Comparison of ENCODE assay signal across 17 cellular contexts in the genomic region with DNA sequence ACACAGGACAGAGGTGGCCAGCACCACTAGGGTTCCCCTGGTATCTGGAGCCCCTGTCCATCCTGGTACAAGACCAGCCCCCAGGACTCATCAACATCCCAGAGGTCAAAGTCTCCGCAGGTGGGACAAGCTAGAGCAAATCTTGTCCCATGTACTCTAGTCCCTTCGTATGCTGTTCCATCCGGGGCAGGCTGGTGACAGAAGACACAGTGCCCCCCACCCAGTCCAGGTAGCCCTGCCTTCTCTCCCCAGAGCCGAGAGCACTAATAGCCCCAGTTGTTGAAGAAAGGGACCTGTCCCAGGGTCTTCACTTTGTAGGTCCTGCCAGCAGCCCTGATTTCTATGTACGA. TPM values are rescaled to one million over a fixed set of nuclear protein-coding genes. Genes with fewer than 3 reads are reported as not detected.
DNase-seq lines count a peak whose midpoint lies in the region; ATAC-seq and TF ChIP-seq lines count a peak whose summit lies in the region.
"Had no signal": no experiment of that assay in that cellular context is flagged by ENCODE, and none has a peak within 500 bp of the region (broad histone marks: within the 10 kb centered on the region; RNA-seq: fewer than 3 reads in every experiment).

No MANE protein-coding gene starts in this region.

- H3K4me3 ChIP-seq in heart left ventricle (no peak overlapping the region), right lobe of liver (no peak overlapping the region), gastrocnemius medialis (no peak overlapping the region), osteoblast (ENCODE audit: insufficient read depth, low read length) (no peak overlapping the region)
- H3K4me3 ChIP-seq: lung had no signal

- H2AFZ ChIP-seq in osteoblast (ENCODE audit: low read length) = no peak overlapping the region

- no peaks in the 10 kb centered on the region for H3K9me3 ChIP-seq in heart left ventricle
- H3K9me3 ChIP-seq in right lobe of liver = no peaks in the 10 kb centered on the region
- no peaks in the 10 kb centered on the region for H3K9me3 ChIP-seq in gastrocnemius medialis
- H3K9me3 ChIP-seq in osteoblast (ENCODE audit: low read depth, low read length) = peaks cover 2% of the 10 kb centered on the region

- WGBS in heart left ventricle, 4 donors = 77 to 84% (median 79%) methylated on average over 5 of the region's 5 CpGs
- 64% methylated on average over 5 of the region's 5 CpGs for WGBS in right lobe of liver (ENCODE audit: insufficient coverage, low coverage, low lambda C conversion rate, missing lambda C conversion rate)

- no peaks in the 10 kb centered on the region for H3K79me2 ChIP-seq in osteoblast (ENCODE audit: insufficient read depth, low read length)

- H3K27me3 Mint-ChIP-seq in activated T-cell treated with anti-CD3 and anti-CD28 coated beads, Interleukin-2, amount 50 U/mL, for 4 hours (ENCODE audit: low read depth) = peaks cover 54% of the 10 kb centered on the region

- H3K27ac ChIP-seq in heart left ventricle = peak overlapping the region in 7 of 12 donors; percentile 34 to 73 (median 48)
- peak overlapping the region in 2 of 3 donors; percentile 26 to 47 for H3K27ac ChIP-seq in right lobe of liver
- peak overlapping the region; percentile 38 to 74 (median 61) for H3K27ac ChIP-seq in gastrocnemius medialis
- H3K27ac ChIP-seq in osteoblast (ENCODE audit: low read depth, low read length) = no peak overlapping the region
- H3K27ac ChIP-seq: 22Rv1 had no signal

- peaks cover 5 to 61% (median 29%) of the 10 kb centered on the region in 9 donors for H3K27me3 ChIP-seq in heart left ventricle
- no peaks in the 10 kb centered on the region for H3K27me3 ChIP-seq in right lobe of liver
- peaks cover 16 to 24% (median 22%) of the 10 kb centered on the region in 3 donors for H3K27me3 ChIP-seq in gastrocnemius medialis
- peaks cover 36% of the 10 kb centered on the region for H3K27me3 ChIP-seq in osteoblast (ENCODE audit: insufficient read depth, low read length)

- H3K36me3 Mint-ChIP-seq in activated T-cell treated with anti-CD3 and anti-CD28 coated beads, Interleukin-2, amount 50 U/mL, for 4 hours (ENCODE audit: insufficient read depth) = no peaks in the 10 kb centered on the region

- H3K4me1 ChIP-seq in heart left ventricle = peaks cover 0 to 13% (median 0%) of the 10 kb centered on the region in 12 donors
- peaks cover 0 to 61% (median 21%) of the 10 kb centered on the region in 4 donors for H3K4me1 ChIP-seq in right lobe of liver
- H3K4me1 ChIP-seq in gastrocnemius medialis = peaks cover 0 to 9% of the 10 kb centered on the region in 2 donors
- peaks cover 7% of the 10 kb centered on the region for H3K4me1 ChIP-seq in osteoblast (ENCODE audit: insufficient read depth, low read length)

- H4K20me1 ChIP-seq in osteoblast (ENCODE audit: insufficient read depth, low read length) = no peaks in the 10 kb centered on the region

- H3K4me2 ChIP-seq in osteoblast (ENCODE audit: insufficient read depth, low read length) = no peak overlapping the region

- no peaks in the 10 kb centered on the region for H3K4me1 Mint-ChIP-seq in activated T-cell treated with anti-CD3 and anti-CD28 coated beads, Interleukin-2, amount 50 U/mL, for 4 hours (ENCODE audit: low read depth)

- H3K4me3 Mint-ChIP-seq in activated T-cell treated with anti-CD3 and anti-CD28 coated beads, Interleukin-2, amount 50 U/mL, for 4 hours = no peak overlapping the region
- H3K4me3 Mint-ChIP-seq: effector memory CD8-positive, alpha-beta T cell; stimulated activated naive CD8-positive, alpha-beta T cell treated with anti-CD3 and anti-CD28 coated beads, Interleukin-15, Interleukin-2, amounts not matched to agents 100 ng/mL and 50 ng/mL, for 24 hours had no signal

- H3K36me3 ChIP-seq in heart left ventricle = no peaks in the 10 kb centered on the region
- H3K36me3 ChIP-seq in right lobe of liver = no peaks in the 10 kb centered on the region
- no peaks in the 10 kb centered on the region for H3K36me3 ChIP-seq in gastrocnemius medialis
- no peaks in the 10 kb centered on the region for H3K36me3 ChIP-seq in osteoblast (ENCODE audit: insufficient read depth, low read length)

- DNase-seq in heart left ventricle (no peak), left ventricle myocardium superior (no peak), right lobe of liver (no peak), gastrocnemius medialis (no peak), retina (no peak), osteoblast (ENCODE audit: insufficient read length, low spot score, missing footprints) (no peak)
- DNase-seq in activated T-cell treated with anti-CD3 and anti-CD28 coated beads, Interleukin-2, amount 50 U/mL, for 4 hours = no peak
- no peak for DNase-seq in activated T-cell treated with anti-CD3 and anti-CD28 coated beads, Interleukin-2, amount 50 U/mL, for 48 hours
- DNase-seq: activated naive CD4-positive, alpha-beta T cell treated with Interleukin-2 at 50 U/mL for 16 hours; effector memory CD8-positive, alpha-beta T cell; NCI-H1417 treated with DMSO at 0.1 percent for 48 hours; SIG-M5 had no signal

- H3K9me3 Mint-ChIP-seq in activated T-cell treated with anti-CD3 and anti-CD28 coated beads, Interleukin-2, amount 50 U/mL, for 4 hours = no peaks in the 10 kb centered on the region
- H3K9me3 Mint-ChIP-seq: effector memory CD8-positive, alpha-beta T cell; stimulated activated naive CD8-positive, alpha-beta T cell treated with anti-CD3 and anti-CD28 coated beads, Interleukin-15, Interleukin-2, amounts not matched to agents 100 ng/mL and 50 ng/mL, for 24 hours had no signal

- ATAC-seq in heart left ventricle = no peak
- no peak for ATAC-seq in left ventricle myocardium superior
- no peak for ATAC-seq in right lobe of liver
- ATAC-seq in gastrocnemius medialis = no peak
- ATAC-seq in activated T-cell treated with anti-CD3 and anti-CD28 coated beads, Interleukin-2, amount 50 U/mL, for 4 hours = no peak
- ATAC-seq: effector memory CD8-positive, alpha-beta T cell had no signal

- TF ChIP-seq CTCF in heart left ventricle (IDR thresholded peaks at IDR 0.05) (no peak), right lobe of liver (IDR thresholded peaks at IDR 0.05) (no peak), gastrocnemius medialis (IDR thresholded peaks at IDR 0.05 in 4 of 5, conservative IDR thresholded peaks at IDR 0.05 in 1 of 5) (no peak), osteoblast (IDR thresholded peaks at IDR 0.05; ENCODE audit: extremely low read depth, low read depth, low read length) (no peak)

- intact Hi-C loops in heart left ventricle (cut with DNase I) (no loop called here), left ventricle myocardium superior (cut with micrococcal nuclease) (no loop called here), right lobe of liver (cut with DNase I) (no loop called here), gastrocnemius medialis (cut with DNase I; ENCODE audit: low total_unique reads) (no loop called here)

- TF ChIP-seq POLR2A in heart left ventricle (IDR thresholded peaks at IDR 0.05) (no peak), right lobe of liver (IDR thresholded peaks at IDR 0.05) (no peak), gastrocnemius medialis (IDR thresholded peaks at IDR 0.05) (no peak)

- in situ Hi-C loops in gastrocnemius medialis (cut with MboI; ENCODE audit: low sequenced_read_pairs in 4 of 4) = no loop called here

RNA-seq across cellular contexts. Expression of gene PCK1, which starts 21.1 kb away (rescaled TPM):
- total RNA-seq in heart left ventricle = 10 to 100 TPM in 1 of 9 donors, 1 to 10 TPM in 1, under 1 TPM in 5, not detected in 2; 0.13 to 22.0 (median 0.24) TPM
- polyA plus RNA-seq in heart left ventricle = under 1 TPM; 0.42 to 0.55 TPM
- 0.62 TPM for total RNA-seq in left ventricle myocardium superior
- total RNA-seq in right lobe of liver = 1,000 to 10,000 TPM in 2 of 6 experiments, 100 to 1,000 TPM in 4; 187 to 1,757 (median 778) TPM
- total RNA-seq in gastrocnemius medialis = 1 to 10 TPM in 3 of 4 donors, under 1 TPM in 1; 0.10 to 3.2 (median 1.7) TPM
- under 1 TPM; 0.21 to 0.68 (median 0.22) TPM for total RNA-seq in activated T-cell treated with anti-CD3 and anti-CD28 coated beads, Interleukin-2, amount 50 U/mL, for 4 hours
- total RNA-seq in osteoblast = not detected in 2 replicates
- total RNA-seq: fibroblast of villous mesenchyme; T-helper 2 cell treated with Interferon-gamma antibody and Interleukin-4, amounts not matched to agents 100 ng/mL and 5 ng/mL, for 36 hours had no signal

RNA-seq across cellular contexts. Expression of gene ZBP1, which starts 38.2 kb away (rescaled TPM):
- 1 to 10 TPM in 2 of 9 donors, under 1 TPM in 2, not detected in 5; 0.21 to 1.7 (median 0.90) TPM for total RNA-seq in heart left ventricle
- under 1 TPM in 1 of 2 donors, not detected in 1; 0.15 TPM for polyA plus RNA-seq in heart left ventricle
- 0.15 TPM for total RNA-seq in left ventricle myocardium superior
- under 1 TPM in 4 of 6 experiments, not detected in 2; 0.14 to 0.75 (median 0.36) TPM for total RNA-seq in right lobe of liver
- total RNA-seq in gastrocnemius medialis = not detected
- total RNA-seq in activated T-cell treated with anti-CD3 and anti-CD28 coated beads, Interleukin-2, amount 50 U/mL, for 4 hours = under 1 TPM in 2 of 3 donors, not detected in 1; 0.13 to 0.27 TPM
- total RNA-seq in osteoblast = not detected in 2 replicates
- total RNA-seq: fibroblast of villous mesenchyme had no signal

RNA-seq across cellular contexts. Expression of gene CTCFL, which starts 57.1 kb away (rescaled TPM):
- total RNA-seq in heart left ventricle (not detected), left ventricle myocardium superior (not detected), right lobe of liver (under 1 TPM in 4 of 6 experiments, not detected in 2; 0.09 to 0.50 (median 0.33) TPM), gastrocnemius medialis (not detected), osteoblast (not detected in 2 replicates)
- polyA plus RNA-seq in heart left ventricle = not detected
- total RNA-seq in activated T-cell treated with anti-CD3 and anti-CD28 coated beads, Interleukin-2, amount 50 U/mL, for 4 hours = under 1 TPM; 0.11 to 0.27 (median 0.15) TPM
- total RNA-seq: fibroblast of villous mesenchyme; lung; T-helper 2 cell treated with Interferon-gamma antibody and Interleukin-4, amounts not matched to agents 100 ng/mL and 5 ng/mL, for 36 hours had no signal

Comparison
In these comparisons a context has a peak if more than half of its experiments do, and no peak if none do; other contexts are left out.
1. RNA of gene PCK1, which starts 21.1 kb away (total RNA-seq): 187 to 1,757 TPM in right lobe of liver; 0.10 to 3.2 TPM in gastrocnemius medialis, 0.62 TPM in left ventricle myocardium superior (single experiment), 0.21 to 0.68 TPM in activated T-cell treated with anti-CD3 and anti-CD28 coated beads, Interleukin-2, amount 50 U/mL, for 4 hours, 0.13 to 22.0 TPM in heart left ventricle and not detected in osteoblast; every median in the first group is over 4 times any median in the second.